24 cellular contexts compared by ENCODE assay signal in genomic region chr4:131098976-131099375, GRCh38.
"Had no signal": no experiment of that assay in that cellular context is flagged by ENCODE, and none has a peak within 500 bp of the region (broad histone marks: within the 10 kb centered on the region; RNA-seq: fewer than 3 reads in every experiment).

No MANE protein-coding gene starts in this region.

- H3K9ac ChIP-seq: parathyroid adenoma had no signal

- H3K4me2 ChIP-seq: smooth muscle cell had no signal

- DNase-seq: colonic mucosa; effector CD8-positive, alpha-beta T cell; endodermal cell; foreskin melanocyte; natural killer cell; stimulated activated CD4-positive, alpha-beta T cell treated with anti-CD3 and anti-CD28 coated beads, Interleukin-12 subunit alpha, Interleukin-12 subunit beta, amount 100 ng/mL, for 4 hours; stimulated activated CD4-positive, alpha-beta T cell treated with anti-CD3 and anti-CD28 coated beads, Interleukin-1b, Interleukin-23, amount 100 ng/mL, for 48 hours; stimulated activated CD4-positive, alpha-beta T cell treated with anti-CD3 and anti-CD28 coated beads, Interleukin-4, amount 100 ng/mL, for 1 hour; stimulated activated CD8-positive, alpha-beta memory T cell treated with anti-CD3 and anti-CD28 coated beads, Interleukin-4, amount 100 ng/mL, for 48 hours; stimulated activated naive CD4-positive, alpha-beta T cell treated with Interleukin-2 at 50 U/mL for 16 hours; substantia nigra; testis; tibial artery; upper lobe of left lung; uterus had no signal

- H3K4me3 ChIP-seq: colonic mucosa, esophagus muscularis mucosa, lung, right atrium auricular region, smooth muscle cell, testis, tibial artery, upper lobe of left lung, uterus had no signal

- H3K27me3 ChIP-seq: colonic mucosa, esophagus muscularis mucosa, neutrophil, right atrium auricular region, testis, tibial artery, upper lobe of left lung, uterus had no signal

- H3K79me2 ChIP-seq: parathyroid adenoma had no signal

- H3K27ac ChIP-seq: colonic mucosa, epithelial cell of prostate, esophagus muscularis mucosa, neutrophil, parathyroid adenoma, right atrium auricular region, testis, tibial artery, upper lobe of left lung, uterus had no signal

- ATAC-seq: left lobe of liver, natural killer cell, sciatic nerve had no signal

- H2AFZ ChIP-seq: parathyroid adenoma had no signal

- H3K4me1 ChIP-seq: colonic mucosa, esophagus muscularis mucosa, parathyroid adenoma, right atrium auricular region, testis, tibial artery, upper lobe of left lung, uterus had no signal

- H3K36me3 ChIP-seq: colonic mucosa, esophagus muscularis mucosa, neutrophil, right atrium auricular region, tibial artery, upper lobe of left lung, uterus had no signal

- H3K9me3 ChIP-seq: colonic mucosa, neutrophil, right atrium auricular region, testis, tibial artery, upper lobe of left lung, uterus had no signal
